9 cellular contexts compared by ENCODE assay signal in the genomic region with DNA sequence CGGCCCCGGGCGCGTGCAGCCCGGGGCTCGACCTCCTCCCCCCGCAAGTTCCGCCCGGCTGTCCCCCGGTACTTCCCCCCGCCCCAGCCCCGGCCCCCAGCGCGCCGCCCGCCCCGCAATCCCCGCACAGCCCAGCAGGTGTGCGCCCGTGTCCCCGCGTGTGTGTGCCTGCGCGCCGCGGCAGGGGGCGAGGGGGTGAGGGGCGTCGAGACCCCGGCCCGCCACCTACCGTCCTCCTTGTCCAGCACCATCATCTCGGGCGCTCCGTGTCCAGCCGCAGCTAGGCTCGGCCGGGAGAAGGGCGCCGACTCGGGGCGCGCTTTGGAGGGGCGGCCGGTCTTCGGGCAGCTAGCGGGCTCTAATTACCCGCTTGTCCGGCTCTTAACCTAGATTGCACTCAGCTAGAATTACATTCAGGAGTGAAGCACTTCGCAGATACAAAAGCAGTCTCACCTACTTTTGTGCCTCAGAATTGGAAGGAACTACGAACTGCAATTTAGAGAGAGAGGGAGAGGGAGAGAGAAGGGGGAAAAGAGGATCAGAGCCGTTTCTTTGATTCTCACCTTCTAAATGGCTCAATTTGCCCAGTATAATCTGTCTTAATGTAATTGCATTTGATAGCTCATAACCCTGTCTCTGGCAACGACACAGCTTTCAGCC. TPM values are rescaled to one million over a fixed set of nuclear protein-coding genes. Genes with fewer than 3 reads are reported as not detected.
A peak's percentile ranks its signal among the peaks of the same experiment; 100 is the strongest.
DNase-seq lines count a peak whose midpoint lies in the region; ATAC-seq lines count a peak whose summit lies in the region.
"Had no signal": no experiment of that assay in that cellular context is flagged by ENCODE, and none has a peak within 500 bp of the region (broad histone marks: within the 10 kb centered on the region; RNA-seq: fewer than 3 reads in every experiment).

No MANE protein-coding gene starts in this region.

- H3K4me1 ChIP-seq in mesodermal cell (ENCODE audit: control insufficient read depth, insufficient read depth, low read length, poor library complexity, severe bottlenecking), result no peaks in the 10 kb centered on the region

- peak; percentile 75 for DNase-seq in NCI-H1105 treated with DMSO at 0.1 percent for 48 hours (lab: John Stamatoyannopoulos, UW)
- no peak for DNase-seq in central memory CD8-positive, alpha-beta T cell (ENCODE audit: low spot score in 2 of 2)
- DNase-seq in 8988T, result no peak
- DNase-seq in D341Med (ENCODE audit: low spot score), result no peak
- no peak for DNase-seq in NCI-H2081 treated with DMSO at 0.1 percent for 48 hours (lab: John Stamatoyannopoulos, UW)
- no peak for DNase-seq in activated CD4-positive, alpha-beta T cell treated with anti-CD3 and anti-CD28 coated beads for 1 hour

- H3K4me3 ChIP-seq in mesodermal cell (ENCODE audit: extremely low read depth, insufficient read depth, low read length, poor library complexity, severe bottlenecking), result peak overlapping the region; percentile 37
- H3K4me3 ChIP-seq: SK-N-MC had no signal

- no peak overlapping the region for H3K27ac Mint-ChIP-seq in central memory CD8-positive, alpha-beta T cell (ENCODE audit: low read depth)

- WGBS in mesodermal cell (ENCODE audit: insufficient coverage in 2 of 2), 2 experiments, result 0 to 3% methylated on average over 18 to 25 of the region's 53 CpGs

- H3K27me3 Mint-ChIP-seq in central memory CD8-positive, alpha-beta T cell, result peaks cover 87% of the 10 kb centered on the region

- no peaks in the 10 kb centered on the region for H3K36me3 ChIP-seq in mesodermal cell (ENCODE audit: control insufficient read depth, insufficient read depth, low read length)

- H3K9me3 ChIP-seq in mesodermal cell (ENCODE audit: control insufficient read depth, low read length), result no peaks in the 10 kb centered on the region

- H3K4me3 Mint-ChIP-seq in central memory CD8-positive, alpha-beta T cell, result peak overlapping the region; percentile 63

- H3K4me1 Mint-ChIP-seq in central memory CD8-positive, alpha-beta T cell, result peaks cover 13% of the 10 kb centered on the region

- no peak overlapping the region for H3K27ac ChIP-seq in mesodermal cell (ENCODE audit: low read depth, low read length, severe bottlenecking)
- H3K27ac ChIP-seq: SK-N-MC had no signal

- ATAC-seq in GM18858 (IDR thresholded peaks at IDR 0.05; ENCODE audit: unreplicated experiment), result peak; percentile 4
- ATAC-seq in central memory CD8-positive, alpha-beta T cell (replicated peaks; ENCODE audit: extremely low read depth, poor library complexity, severe bottlenecking), result peak; percentile 17

- no peaks in the 10 kb centered on the region for H3K9me3 Mint-ChIP-seq in central memory CD8-positive, alpha-beta T cell

- no peaks in the 10 kb centered on the region for H3K36me3 Mint-ChIP-seq in central memory CD8-positive, alpha-beta T cell (ENCODE audit: insufficient read depth)

RNA-seq across cellular contexts. Expression of a gene that starts 0.4 kb away (rescaled TPM):
- 0.44 TPM for polyA plus RNA-seq in mesodermal cell (2013, experiment 1 of 2)
- polyA plus RNA-seq in mesodermal cell (2013, experiment 2 of 2), result 0.56 TPM
